ENCODE assay signal across 9 cellular contexts in the genomic region with DNA sequence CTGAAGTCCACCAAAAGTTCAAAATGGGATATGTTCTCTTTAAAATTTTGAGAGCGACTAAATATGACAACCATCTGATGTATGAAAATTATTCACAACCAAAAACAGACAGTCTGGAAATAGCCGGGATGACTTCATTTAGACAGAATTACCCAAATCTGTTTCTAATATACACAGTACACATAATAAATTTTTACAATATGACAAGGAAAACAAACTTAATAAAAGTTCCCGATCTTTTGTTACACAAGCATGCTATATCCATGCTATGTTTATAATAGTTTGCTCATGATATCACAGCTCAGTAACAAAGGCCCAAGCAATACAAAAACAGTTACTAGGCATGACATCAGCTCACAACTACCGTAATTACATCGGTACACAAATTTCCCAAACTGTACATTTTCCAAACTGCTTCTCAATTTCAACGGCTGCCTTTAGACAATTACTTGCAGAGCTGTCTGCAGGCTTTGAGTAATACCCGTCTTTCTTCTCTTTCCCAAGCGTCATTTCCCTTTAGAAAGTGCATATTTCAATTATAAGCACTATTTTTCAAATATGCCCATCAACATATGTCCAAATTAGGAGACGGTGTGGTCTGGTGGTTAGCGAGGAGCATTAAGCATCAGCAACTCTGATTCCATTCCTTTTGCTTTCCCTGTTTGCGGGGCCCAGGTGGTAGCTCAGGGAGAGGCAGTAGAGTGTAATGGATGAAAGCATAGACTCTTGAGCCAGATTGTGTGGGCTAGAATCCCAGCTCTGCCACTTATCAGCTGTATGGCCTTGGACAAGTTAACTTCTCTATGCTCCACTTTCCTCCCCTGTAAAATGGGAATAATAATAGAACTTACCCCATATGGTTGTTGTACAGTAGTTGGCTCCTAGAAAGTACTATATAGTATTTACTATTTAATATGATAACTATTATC.
DNase-seq lines count a peak whose midpoint lies in the region; ATAC-seq and TF ChIP-seq lines count a peak whose summit lies in the region.
"Had no signal": no experiment of that assay in that cellular context is flagged by ENCODE, and none has a peak within 500 bp of the region (broad histone marks: within the 10 kb centered on the region; RNA-seq: fewer than 3 reads in every experiment).

No MANE protein-coding gene starts in this region.

- H3K4me3 ChIP-seq in PC-3 (ENCODE audit: low read length) (no peak overlapping the region), esophagus muscularis mucosa (peak overlapping the region; percentile 6 to 29 (median 19)), rectal smooth muscle tissue (ENCODE audit: low read length) (peak overlapping the region; percentile 52)

- H3K9me2 ChIP-seq in PC-3 (replicated peaks; ENCODE audit: low read length) = no peaks in the 10 kb centered on the region

- no TSS peak for BruUV-seq in PC-3 (replicated peaks; lab: Mats Ljungman, UMichigan)

- CTCF ChIA-PET in PC-3 (lab: Charles Lee) = interaction anchor here (0.6 to 0.7 kb wide), 3 partner anchors 43 to 320 kb away, joined by 3 to 11 read pairs (median 9); no protein-coding TSS in a partner anchor

- H3K27ac ChIP-seq in PC-3 (ENCODE audit: low read length) = peak overlapping the region; percentile 74
- peak overlapping the region; percentile 79 to 84 (median 82) for H3K27ac ChIP-seq in esophagus muscularis mucosa (replicated peaks in 1 of 4)
- H3K27ac ChIP-seq in rectal smooth muscle tissue (ENCODE audit: low read depth, low read length) = peak overlapping the region; percentile 83

- no peak overlapping the region for H3K4me3 Mint-ChIP-seq in natural killer cell

- H3K9me3 Mint-ChIP-seq in natural killer cell = no peaks in the 10 kb centered on the region

- peaks cover 5% of the 10 kb centered on the region for H3F3A ChIP-seq in PC-3 (ENCODE audit: low read length, unreplicated experiment)

- H3K36me3 Mint-ChIP-seq in natural killer cell = no peaks in the 10 kb centered on the region

- no peaks in the 10 kb centered on the region for H3K27me3 Mint-ChIP-seq in natural killer cell (ENCODE audit: low read depth in 2 of 2)

- H3K27ac Mint-ChIP-seq in natural killer cell = no peak overlapping the region

- H3K9ac ChIP-seq in PC-3 (ENCODE audit: low read length) (peak overlapping the region; percentile 20), rectal smooth muscle tissue (ENCODE audit: low read length) (peak overlapping the region; percentile 39)

- TF ChIP-seq CTCF in PC-3 (conservative IDR thresholded peaks at IDR 0.05; ENCODE audit: low read depth, low read length) (no peak), esophagus muscularis mucosa (IDR thresholded peaks at IDR 0.05) (no peak), natural killer cell (IDR thresholded peaks at IDR 0.05) (no peak)

- peak overlapping the region; percentile 59 for H3K4me2 ChIP-seq in PC-3 (ENCODE audit: low read length)

- no peak overlapping the region for H2AFZ ChIP-seq in PC-3 (ENCODE audit: low read length)

- POLR2A ChIA-PET in PC-3 (lab: Charles Lee; ENCODE audit: unreplicated experiment) = interaction anchor here (0.5 to 1.0 kb wide), 3 partner anchors 38 to 197 kb away, joined by 3 read pairs; no protein-coding TSS in a partner anchor

- WGBS in esophagus muscularis mucosa = 19% methylated on average over 11 of the region's 11 CpGs

- TF ChIP-seq POLR2A in esophagus muscularis mucosa (IDR thresholded peaks at IDR 0.05; ENCODE audit: low read depth) = no peak

- H3K9me3 ChIP-seq in PC-3 (ENCODE audit: low read length) (no peaks in the 10 kb centered on the region), esophagus muscularis mucosa (no peaks in the 10 kb centered on the region)

- H4K20me1 ChIP-seq in PC-3 (ENCODE audit: low read length) = no peaks in the 10 kb centered on the region

- peak; percentile 19 for TF ChIP-seq EP300 in esophagus muscularis mucosa (IDR thresholded peaks at IDR 0.05)

- DNase-seq in EL (peak; percentile 93), PC-3 (peak; percentile 83), esophagus muscularis mucosa (ENCODE audit: extremely low spot score) (no peak), NCI-H345 (lab: John Stamatoyannopoulos, UW) (no peak), DMS79 treated with DMSO at 0.1 percent for 48 hours (lab: John Stamatoyannopoulos, UW) (no peak), NCI-H510A treated with DMSO at 0.1 percent for 48 hours (lab: John Stamatoyannopoulos, UW) (no peak), natural killer cell (no peak)
- DNase-seq: T-helper 9 cell had no signal

- peaks cover 43% of the 10 kb centered on the region for H3K4me1 ChIP-seq in PC-3 (ENCODE audit: insufficient read depth, low read length)
- H3K4me1 ChIP-seq in esophagus muscularis mucosa = peaks cover 42 to 100% (median 99%) of the 10 kb centered on the region in 4 donors
- peaks cover 51% of the 10 kb centered on the region for H3K4me1 ChIP-seq in rectal smooth muscle tissue (ENCODE audit: control insufficient read depth, insufficient read depth, low read length)

- intact Hi-C loops in PC-3 (cut with micrococcal nuclease) = loop anchor here (1.0 to 10.0 kb wide), 7 partner anchors 9 to 482 kb away; a partner anchor contains a TSS
- intact Hi-C loops in esophagus muscularis mucosa (cut with DNase I) = loop anchor here (5.0 kb wide), 1 partner anchor 35 kb away; no protein-coding TSS in a partner anchor
- intact Hi-C loops in natural killer cell (cut with micrococcal nuclease) = no loop called here

- ATAC-seq in PC-3 = peak; percentile 78
- no peak for ATAC-seq in natural killer cell

- H3K36me3 ChIP-seq in PC-3 (ENCODE audit: low read depth, low read length) (no peaks in the 10 kb centered on the region), esophagus muscularis mucosa (no peaks in the 10 kb centered on the region), rectal smooth muscle tissue (ENCODE audit: control insufficient read depth, insufficient read depth, low read length) (no peaks in the 10 kb centered on the region)

- H3K27me3 ChIP-seq in PC-3 (ENCODE audit: low read length) (no peaks in the 10 kb centered on the region), esophagus muscularis mucosa (no peaks in the 10 kb centered on the region), rectal smooth muscle tissue (ENCODE audit: control insufficient read depth, insufficient read depth, low read length) (no peaks in the 10 kb centered on the region)

- no peaks in the 10 kb centered on the region for H3K79me2 ChIP-seq in PC-3 (ENCODE audit: low read length)

- peaks cover 84 to 87% of the 10 kb centered on the region in 2 donors for H3K4me1 Mint-ChIP-seq in natural killer cell

Comparison
In these comparisons a context has a peak if more than half of its experiments do, and no peak if none do; other contexts are left out.
1. DNase-seq: peak in EL (single experiment) and PC-3 (single experiment); none in esophagus muscularis mucosa (single experiment), NCI-H345 (single experiment), DMS79 treated with DMSO at 0.1 percent for 48 hours (single experiment), NCI-H510A treated with DMSO at 0.1 percent for 48 hours (single experiment) and natural killer cell (single experiment).
2. Peak in every context shown above with its lines, with median percentiles within 50 percentile points of each other: H3K27ac ChIP-seq.